In genomic region chr3:49120438-49121135, GRCh38 we compare ENCODE assay signal across 9 cellular contexts.
DNase-seq lines count a peak whose midpoint lies in the region; ATAC-seq, FAIRE-seq and TF ChIP-seq lines count a peak whose summit lies in the region.
"Had no signal": no experiment of that assay in that cellular context is flagged by ENCODE, and none has a peak within 500 bp of the region (broad histone marks: within the 10 kb centered on the region; RNA-seq: fewer than 3 reads in every experiment).

A gene with protein sequence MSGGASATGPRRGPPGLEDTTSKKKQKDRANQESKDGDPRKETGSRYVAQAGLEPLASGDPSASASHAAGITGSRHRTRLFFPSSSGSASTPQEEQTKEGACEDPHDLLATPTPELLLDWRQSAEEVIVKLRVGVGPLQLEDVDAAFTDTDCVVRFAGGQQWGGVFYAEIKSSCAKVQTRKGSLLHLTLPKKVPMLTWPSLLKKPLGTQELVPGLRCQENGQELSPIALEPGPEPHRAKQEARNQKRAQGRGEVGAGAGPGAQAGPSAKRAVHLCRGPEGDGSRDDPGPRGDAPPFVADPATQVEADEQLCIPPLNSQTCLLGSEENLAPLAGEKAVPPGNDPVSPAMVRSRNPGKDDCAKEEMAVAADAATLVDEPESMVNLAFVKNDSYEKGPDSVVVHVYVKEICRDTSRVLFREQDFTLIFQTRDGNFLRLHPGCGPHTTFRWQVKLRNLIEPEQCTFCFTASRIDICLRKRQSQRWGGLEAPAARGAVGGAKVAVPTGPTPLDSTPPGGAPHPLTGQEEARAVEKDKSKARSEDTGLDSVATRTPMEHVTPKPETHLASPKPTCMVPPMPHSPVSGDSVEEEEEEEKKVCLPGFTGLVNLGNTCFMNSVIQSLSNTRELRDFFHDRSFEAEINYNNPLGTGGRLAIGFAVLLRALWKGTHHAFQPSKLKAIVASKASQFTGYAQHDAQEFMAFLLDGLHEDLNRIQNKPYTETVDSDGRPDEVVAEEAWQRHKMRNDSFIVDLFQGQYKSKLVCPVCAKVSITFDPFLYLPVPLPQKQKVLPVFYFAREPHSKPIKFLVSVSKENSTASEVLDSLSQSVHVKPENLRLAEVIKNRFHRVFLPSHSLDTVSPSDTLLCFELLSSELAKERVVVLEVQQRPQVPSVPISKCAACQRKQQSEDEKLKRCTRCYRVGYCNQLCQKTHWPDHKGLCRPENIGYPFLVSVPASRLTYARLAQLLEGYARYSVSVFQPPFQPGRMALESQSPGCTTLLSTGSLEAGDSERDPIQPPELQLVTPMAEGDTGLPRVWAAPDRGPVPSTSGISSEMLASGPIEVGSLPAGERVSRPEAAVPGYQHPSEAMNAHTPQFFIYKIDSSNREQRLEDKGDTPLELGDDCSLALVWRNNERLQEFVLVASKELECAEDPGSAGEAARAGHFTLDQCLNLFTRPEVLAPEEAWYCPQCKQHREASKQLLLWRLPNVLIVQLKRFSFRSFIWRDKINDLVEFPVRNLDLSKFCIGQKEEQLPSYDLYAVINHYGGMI (N-terminal part only) (minus strand): TSS chr3:49120823. CDS start chr3:49119145, 1,678 bp downstream.

- TF ChIP-seq CTCF in AG10803 (conservative IDR thresholded peaks at IDR 0.05; ENCODE audit: low read length): no peak

- peak; percentile 85 for ATAC-seq in GM18909 (IDR thresholded peaks at IDR 0.05; ENCODE audit: poor library complexity, unreplicated experiment)
- peak; percentile 79 for ATAC-seq in HG03280 (IDR thresholded peaks at IDR 0.05; ENCODE audit: unreplicated experiment)

- DNase-seq in AG10803 (ENCODE audit: low read depth) (peak; percentile 92), NCI-H526 (lab: John Stamatoyannopoulos, UW) (peak; percentile 79 to 95), left kidney (ENCODE audit: low read depth, low spot score) (peak; percentile 97)
- peak; percentile 95 for DNase-seq in activated CD4-positive, alpha-beta T cell treated with anti-CD3 and anti-CD28 coated beads for 48 hours
- DNase-seq in stimulated activated CD4-positive, alpha-beta T cell treated with anti-CD3 and anti-CD28 coated beads, Interleukin-2, amount 100 ng/mL, for 24 hours: peak; percentile 94 to 96

- peak within 1 kb of the TSS; percentile 95 for H3K4me3 ChIP-seq in AG10803 (ENCODE audit: low read length)

- FAIRE-seq in colon (lab: Jason Lieb, UNC): peak; percentile 38
- FAIRE-seq: islet of Langerhans had no signal

Comparison
In these comparisons a context has a peak if more than half of its experiments do, and no peak if none do; other contexts are left out.
1. Peak in every context shown above with its lines: DNase-seq, ATAC-seq and H3K4me3 ChIP-seq.